Comparison of ENCODE assay signal across 17 cellular contexts in genomic region chr2:196249171-196249570, GRCh38.
DNase-seq lines count a peak whose midpoint lies in the region; ATAC-seq and TF ChIP-seq lines count a peak whose summit lies in the region.
"Had no signal": no experiment of that assay in that cellular context is flagged by ENCODE, and none has a peak within 500 bp of the region (broad histone marks: within the 10 kb centered on the region; RNA-seq: fewer than 3 reads in every experiment).

No MANE protein-coding gene starts in this region.

- H3K27me3 ChIP-seq in lower lobe of right lung (ENCODE audit: low read depth): no peaks in the 10 kb centered on the region
- H3K27me3 ChIP-seq: uterus had no signal

- peaks cover 10% of the 10 kb centered on the region for H3K9me3 Mint-ChIP-seq in stimulated activated naive CD8-positive, alpha-beta T cell treated with anti-CD3 and anti-CD28 coated beads, Interleukin-15, Interleukin-2, amounts not matched to agents 100 ng/mL and 50 ng/mL, for 24 hours
- peaks cover 5% of the 10 kb centered on the region for H3K9me3 Mint-ChIP-seq in activated T-helper 17 cell treated with anti-CD3 and anti-CD28 coated beads, Interleukin-2, amount 50 U/mL, for 72 hours
- H3K9me3 Mint-ChIP-seq: dendritic cell treated with granulocyte-macrophage colony-stimulating factor and Interleukin-4, amounts not matched to agents 40 ng/mL and 50 ng/mL, for 4 days; IgD-negative memory B cell; neural crest cell had no signal

- no peaks in the 10 kb centered on the region for H3K36me3 ChIP-seq in lower lobe of right lung
- H3K36me3 ChIP-seq: HAP-1, uterus had no signal

- DNase-seq in stimulated activated naive CD8-positive, alpha-beta T cell treated with anti-CD3 and anti-CD28 coated beads, Interleukin-15, Interleukin-2, amounts not matched to agents 100 U/mL and 50 U/mL, for 24 hours: no peak
- no peak for DNase-seq in lower lobe of right lung
- no peak for DNase-seq in NCI-H187 (lab: John Stamatoyannopoulos, UW)
- no peak for DNase-seq in lower leg skin (ENCODE audit: low spot score in 2 of 2)
- no peak for DNase-seq in midbrain (lab: John Stamatoyannopoulos, UW)
- DNase-seq: left colon, NCI-H1436, NCI-H446, uterus had no signal

- H3K4me1 ChIP-seq in lower lobe of right lung: peaks cover 39% of the 10 kb centered on the region
- H3K4me1 ChIP-seq: HAP-1, uterus had no signal

- H3K27me3 Mint-ChIP-seq in stimulated activated naive CD8-positive, alpha-beta T cell treated with anti-CD3 and anti-CD28 coated beads, Interleukin-15, Interleukin-2, amounts not matched to agents 100 ng/mL and 50 ng/mL, for 24 hours: no peaks in the 10 kb centered on the region
- H3K27me3 Mint-ChIP-seq in activated T-helper 17 cell treated with anti-CD3 and anti-CD28 coated beads, Interleukin-2, amount 50 U/mL, for 72 hours: no peaks in the 10 kb centered on the region
- H3K27me3 Mint-ChIP-seq: dendritic cell treated with granulocyte-macrophage colony-stimulating factor and Interleukin-4, amounts not matched to agents 40 ng/mL and 50 ng/mL, for 4 days; IgD-negative memory B cell had no signal

- TF ChIP-seq CTCF in lower lobe of right lung (IDR thresholded peaks at IDR 0.05) (no peak), lower leg skin (IDR thresholded peaks at IDR 0.05) (no peak)

- no peak for TF ChIP-seq POLR2A in lower leg skin (IDR thresholded peaks at IDR 0.05)

- H3K4me3 Mint-ChIP-seq in stimulated activated naive CD8-positive, alpha-beta T cell treated with anti-CD3 and anti-CD28 coated beads, Interleukin-15, Interleukin-2, amounts not matched to agents 100 ng/mL and 50 ng/mL, for 24 hours: no peak overlapping the region
- peak overlapping the region; percentile 51 for H3K4me3 Mint-ChIP-seq in activated T-helper 17 cell treated with anti-CD3 and anti-CD28 coated beads, Interleukin-2, amount 50 U/mL, for 72 hours
- H3K4me3 Mint-ChIP-seq: dendritic cell treated with granulocyte-macrophage colony-stimulating factor and Interleukin-4, amounts not matched to agents 40 ng/mL and 50 ng/mL, for 4 days; neural crest cell had no signal

- H3K4me1 Mint-ChIP-seq in stimulated activated naive CD8-positive, alpha-beta T cell treated with anti-CD3 and anti-CD28 coated beads, Interleukin-15, Interleukin-2, amounts not matched to agents 100 ng/mL and 50 ng/mL, for 24 hours (ENCODE audit: low read depth): peaks cover 91% of the 10 kb centered on the region
- H3K4me1 Mint-ChIP-seq in activated T-helper 17 cell treated with anti-CD3 and anti-CD28 coated beads, Interleukin-2, amount 50 U/mL, for 72 hours: peaks cover 61% of the 10 kb centered on the region
- H3K4me1 Mint-ChIP-seq: neural crest cell had no signal

- peak overlapping the region; percentile 81 for H3K27ac Mint-ChIP-seq in stimulated activated naive CD8-positive, alpha-beta T cell treated with anti-CD3 and anti-CD28 coated beads, Interleukin-15, Interleukin-2, amounts not matched to agents 100 ng/mL and 50 ng/mL, for 24 hours
- H3K27ac Mint-ChIP-seq in activated T-helper 17 cell treated with anti-CD3 and anti-CD28 coated beads, Interleukin-2, amount 50 U/mL, for 72 hours: no peak overlapping the region

- no peak overlapping the region for H3K4me3 ChIP-seq in lower lobe of right lung
- no peak overlapping the region for H3K4me3 ChIP-seq in lower leg skin (ENCODE audit: low read depth, poor library complexity, severe bottlenecking)
- H3K4me3 ChIP-seq: HAP-1, uterus had no signal

- intact Hi-C loops in lower lobe of right lung (cut with DNase I) (no loop called here), lower leg skin (cut with DNase I; ENCODE audit: low total_unique reads) (no loop called here)

- no peak for ATAC-seq in stimulated activated naive CD8-positive, alpha-beta T cell treated with anti-CD3 and anti-CD28 coated beads, Interleukin-15, Interleukin-2, amounts not matched to agents 100 U/mL and 50 U/mL, for 24 hours
- no peak for ATAC-seq in activated T-helper 17 cell treated with anti-CD3 and anti-CD28 coated beads, Interleukin-2, amount 50 U/mL, for 72 hours (replicated peaks)
- no peak for ATAC-seq in lower lobe of right lung
- no peak for ATAC-seq in GM19351 (IDR thresholded peaks at IDR 0.05; ENCODE audit: unreplicated experiment)
- ATAC-seq: Panc1 had no signal

- H3K27ac ChIP-seq in lower lobe of right lung: peak overlapping the region; percentile 69
- H3K27ac ChIP-seq: uterus had no signal

- H3K9me3 ChIP-seq in lower lobe of right lung: no peaks in the 10 kb centered on the region
- H3K9me3 ChIP-seq: HAP-1, uterus had no signal

- H3K36me3 Mint-ChIP-seq in stimulated activated naive CD8-positive, alpha-beta T cell treated with anti-CD3 and anti-CD28 coated beads, Interleukin-15, Interleukin-2, amounts not matched to agents 100 ng/mL and 50 ng/mL, for 24 hours (ENCODE audit: low read depth): peaks cover 4% of the 10 kb centered on the region
- H3K36me3 Mint-ChIP-seq in activated T-helper 17 cell treated with anti-CD3 and anti-CD28 coated beads, Interleukin-2, amount 50 U/mL, for 72 hours (ENCODE audit: low read depth): peaks cover 4% of the 10 kb centered on the region
- H3K36me3 Mint-ChIP-seq: IgD-negative memory B cell had no signal

- WGBS in lower leg skin, 2 donors: 31 to 79% methylated on average over 1 of the region's 1 CpG
